ENCODE assay signal across 1 cellular context in genomic region chr16:69940676-69941075, GRCh38.
TF ChIP-seq lines count a peak whose summit lies in the region.

No MANE protein-coding gene starts in this region.

TF ChIP-seq in IMR-90, 13 proteins besides CTCF, POLR2A, EP300 and RAD21 (continued from another document):
- TF ChIP-seq USF2 (IDR thresholded peaks at IDR 0.05; ENCODE audit: low read depth, low read length), result no peak
- no peak for TF ChIP-seq MXI1 (IDR thresholded peaks at IDR 0.05; ENCODE audit: borderline replicate concordance, low read depth, low read length)
TF ChIP-seq in IMR-90: peak in this region for 0.
